In the genomic region with DNA sequence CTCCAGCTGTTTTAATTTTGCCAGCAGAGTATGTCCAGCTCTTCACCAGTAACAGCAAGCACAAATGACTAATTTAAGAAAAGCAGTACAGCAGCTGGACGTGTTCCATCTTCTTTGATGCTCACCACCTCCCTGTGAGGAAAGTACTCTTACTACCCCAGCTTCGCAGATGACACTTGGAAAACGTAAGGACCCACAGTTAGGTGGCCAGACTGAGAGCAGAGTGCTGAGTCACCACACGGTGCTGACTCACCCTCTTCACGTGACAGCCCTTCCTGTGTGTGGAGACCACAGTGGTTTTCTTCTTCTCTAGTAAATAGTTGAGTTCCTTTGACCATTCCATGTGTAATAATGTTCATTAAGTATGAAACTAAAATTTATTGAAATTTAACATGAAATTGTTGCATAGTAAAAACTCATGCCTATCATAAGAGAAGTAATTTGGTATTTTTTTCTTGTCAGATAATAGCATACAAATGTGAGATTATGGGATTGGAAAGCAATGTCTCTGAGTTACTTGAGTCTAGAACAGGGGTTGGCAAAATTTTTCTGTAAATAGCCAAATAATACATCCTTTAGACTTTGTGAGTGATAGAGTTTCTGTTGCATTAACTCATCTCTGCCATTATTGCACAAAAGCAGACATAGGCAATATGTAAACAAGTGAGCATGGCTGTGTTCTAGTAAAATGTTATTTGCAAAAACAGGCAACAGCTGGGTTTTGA, we compare ENCODE assay signal across 8 cellular contexts.
A peak's percentile ranks its signal among the peaks of the same experiment; 100 is the strongest.
DNase-seq lines count a peak whose midpoint lies in the region; ATAC-seq and TF ChIP-seq lines count a peak whose summit lies in the region.

No MANE protein-coding gene starts in this region.

- 4% methylated on average over 5 of the region's 5 CpGs for whole genome bisulfite sequencing in thymus

- H3K4me1 ChIP-seq in osteoblast (ENCODE audit: insufficient read depth, low read length) (peaks cover 40% of the 10 kb centered on the region), thymus (ENCODE audit: control insufficient read depth, insufficient read depth, low read length) (peaks cover 4% of the 10 kb centered on the region)

- H3K4me2 ChIP-seq in osteoblast (ENCODE audit: insufficient read depth, low read length), result peak overlapping the region; percentile 72

- ATAC-seq in GM19463 (IDR thresholded peaks at IDR 0.05; ENCODE audit: unreplicated experiment) (peak; percentile 98), HG03565 (IDR thresholded peaks at IDR 0.05; ENCODE audit: unreplicated experiment) (peak; percentile 96)

- peak overlapping the region; percentile 2 to 10 for H3K4me3 ChIP-seq in foreskin fibroblast (ENCODE audit: low read depth in 1 of 2, low read length in 2 of 2)
- H3K4me3 ChIP-seq in osteoblast (ENCODE audit: insufficient read depth, low read length), result peak overlapping the region; percentile 38
- no peak overlapping the region for H3K4me3 ChIP-seq in thymus (ENCODE audit: low read length)

- H2AFZ ChIP-seq in osteoblast (ENCODE audit: low read length), result peak overlapping the region; percentile 24

- peaks cover 4% of the 10 kb centered on the region for H3K79me2 ChIP-seq in osteoblast (ENCODE audit: insufficient read depth, low read length)

- DNase-seq in COLO668 (lab: John Stamatoyannopoulos, UW; ENCODE audit: unreplicated experiment) (peak; percentile 81), RKO (ENCODE audit: low spot score) (peak; percentile 98), foreskin fibroblast (peak; percentile 99), osteoblast (ENCODE audit: insufficient read length, low spot score, missing footprints) (peak; percentile 68)
- DNase-seq in activated T-helper 1 cell treated with anti-CD3 and anti-CD28 coated beads, Interleukin-2, amount 50 U/mL, for 16 hours (ENCODE audit: low read depth in 1 of 2, low spot score in 1 of 2), result peak; percentile 32 to 40

- H3K9me3 ChIP-seq in osteoblast (ENCODE audit: low read depth, low read length), result no peaks in the 10 kb centered on the region
- no peaks in the 10 kb centered on the region for H3K9me3 ChIP-seq in thymus (ENCODE audit: control insufficient read depth)

- H3K36me3 ChIP-seq in osteoblast (ENCODE audit: insufficient read depth, low read length) (no peaks in the 10 kb centered on the region), thymus (ENCODE audit: control insufficient read depth, insufficient read depth) (no peaks in the 10 kb centered on the region)

- H3K27me3 ChIP-seq in osteoblast (ENCODE audit: insufficient read depth, low read length) (no peaks in the 10 kb centered on the region), thymus (ENCODE audit: control insufficient read depth, insufficient read depth) (no peaks in the 10 kb centered on the region)

- TF ChIP-seq CTCF in foreskin fibroblast (IDR thresholded peaks at IDR 0.05; ENCODE audit: low read depth, low read length), result no peak
- no peak for TF ChIP-seq CTCF in osteoblast (IDR thresholded peaks at IDR 0.05; ENCODE audit: extremely low read depth, low read depth, low read length)

- H3K27ac ChIP-seq in osteoblast (ENCODE audit: low read depth, low read length) (peak overlapping the region; percentile 93), thymus (ENCODE audit: low read depth) (peak overlapping the region; percentile 36)

- no peaks in the 10 kb centered on the region for H4K20me1 ChIP-seq in osteoblast (ENCODE audit: insufficient read depth, low read length)

Comparison
In these comparisons a context has a peak if more than half of its experiments do, and no peak if none do; other contexts are left out.
1. DNase-seq: peak in every context shown above with its lines; median percentile 99 in foreskin fibroblast; 98 in RKO; 81 in COLO668; 68 in osteoblast; 36 in activated T-helper 1 cell treated with anti-CD3 and anti-CD28 coated beads, Interleukin-2, amount 50 U/mL, for 16 hours.